In genomic region chr10:113983552-113983951, GRCh38 we compare ENCODE assay signal across 16 cellular contexts.
DNase-seq lines count a peak whose midpoint lies in the region; ATAC-seq, FAIRE-seq and TF ChIP-seq lines count a peak whose summit lies in the region.
"Had no signal": no experiment of that assay in that cellular context is flagged by ENCODE, and none has a peak within 500 bp of the region (broad histone marks: within the 10 kb centered on the region; RNA-seq: fewer than 3 reads in every experiment).

No MANE protein-coding gene starts in this region.

- FAIRE-seq in kidney (lab: Jason Lieb, UNC), result no peak

- POLR2A ChIA-PET in SK-N-SH (lab: Yijun Ruan, JAX), result no interaction called here

- H3K4me1 ChIP-seq in kidney (ENCODE audit: control insufficient read depth in 1 of 2, insufficient read depth in 1 of 2, low read depth in 1 of 2, low read length in 2 of 2) (peaks cover 8 to 12% of the 10 kb centered on the region in 2 donors), testis (no peaks in the 10 kb centered on the region), SK-N-SH (ENCODE audit: control insufficient read depth in 1 of 2, insufficient read depth in 2 of 2, low read depth in 1 of 2, low read length in 1 of 2) (no peaks in the 10 kb centered on the region; a peak in 1 of 4 replicates)

- H3K9me3 ChIP-seq in kidney (ENCODE audit: control insufficient read depth in 1 of 2, low read length in 2 of 2) (no peaks in the 10 kb centered on the region), testis (no peaks in the 10 kb centered on the region), SK-N-SH (no peaks in the 10 kb centered on the region)

- TF ChIP-seq POLR2A in testis (IDR thresholded peaks at IDR 0.05), result no peak

- H3K4me3 ChIP-seq in kidney (ENCODE audit: low read length in 2 of 2) (no peak overlapping the region), testis (no peak overlapping the region), SK-N-SH (ENCODE audit: low read depth in 2 of 2, low read length in 1 of 2) (no peak overlapping the region)
- H3K4me3 ChIP-seq: lung had no signal

- TF ChIP-seq EP300 in SK-N-SH (IDR thresholded peaks at IDR 0.05; ENCODE audit: borderline replicate concordance in 1 of 2, low read depth in 1 of 2, low read length in 1 of 2), result no peak

- TF ChIP-seq RAD21 in SK-N-SH (IDR thresholded peaks at IDR 0.05; ENCODE audit: low read length), result no peak

- no peak for DNase-seq in kidney
- DNase-seq in caudate nucleus (lab: John Stamatoyannopoulos, UW), result no peak
- no peak for DNase-seq in testis
- no peak for DNase-seq in foreskin melanocyte
- DNase-seq in SK-N-SH, result no peak
- DNase-seq: activated CD8-positive, alpha-beta memory T cell treated with anti-CD3 and anti-CD28 coated beads, Interleukin-2, amount 50 U/mL, for 48 hours; anterior cingulate cortex; CD4-positive, CD25-positive, alpha-beta regulatory T cell; effector memory CD4-positive, alpha-beta T cell; head of caudate nucleus; Kasumi-1; NCI-H2171 had no signal

- no peak overlapping the region for H2AFZ ChIP-seq in SK-N-SH (ENCODE audit: low read depth)

- no peaks in the 10 kb centered on the region for H3K27me3 ChIP-seq in testis
- 0 out of 2 replicates have a peak, but pooled peaks cover 4% of the 10 kb centered on the region for H3K27me3 ChIP-seq in SK-N-SH (ENCODE audit: insufficient read depth)

- no peaks in the 10 kb centered on the region for H3F3A ChIP-seq in SK-N-SH (replicated peaks; ENCODE audit: insufficient read depth)

- H3K79me2 ChIP-seq in SK-N-SH (ENCODE audit: insufficient read depth), result no peaks in the 10 kb centered on the region

- no peak overlapping the region for H3K9ac ChIP-seq in kidney (ENCODE audit: low read length in 2 of 2)
- no peak overlapping the region for H3K9ac ChIP-seq in SK-N-SH

- TF ChIP-seq CTCF in kidney (IDR thresholded peaks at IDR 0.05; ENCODE audit: borderline replicate concordance, extremely low read depth, insufficient read depth) (no peak), testis (IDR thresholded peaks at IDR 0.05) (no peak), SK-N-SH (IDR thresholded peaks at IDR 0.05) (no peak)

- peak; percentile 56 for ATAC-seq in GM18502 (IDR thresholded peaks at IDR 0.05; ENCODE audit: poor library complexity, unreplicated experiment)
- ATAC-seq in GM21381 (IDR thresholded peaks at IDR 0.05; ENCODE audit: unreplicated experiment), result peak; percentile 44
- ATAC-seq in HG03378 (IDR thresholded peaks at IDR 0.05; ENCODE audit: unreplicated experiment), result peak; percentile 48

- CTCF ChIA-PET in SK-N-SH (lab: Yijun Ruan, JAX), result interaction anchor here (1.0 to 1.2 kb wide), 2 partner anchors 120 to 185 kb away, joined by 3 read pairs; no protein-coding TSS in a partner anchor

- WGBS in testis, 2 donors, result 79 to 100% methylated on average over 3 of the region's 3 CpGs
- WGBS in SK-N-SH (ENCODE audit: low lambda C conversion rate), result 85% methylated on average over 2 of the region's 3 CpGs

- no peak overlapping the region for H3K4me2 ChIP-seq in SK-N-SH

- peak overlapping the region; percentile 45 to 53 for H3K27ac ChIP-seq in kidney (ENCODE audit: low read depth in 2 of 2, low read length in 2 of 2)
- no peak overlapping the region for H3K27ac ChIP-seq in caudate nucleus (ENCODE audit: low read depth, low read length)
- H3K27ac ChIP-seq in testis, result no peak overlapping the region
- no peak overlapping the region for H3K27ac ChIP-seq in SK-N-SH (ENCODE audit: low read depth in 2 of 2, low read length in 1 of 2)

- intact Hi-C loops in kidney (cut with DNase I) (no loop called here), testis (cut with DNase I; ENCODE audit: low total_unique reads) (no loop called here)

- H3K9me2 ChIP-seq in SK-N-SH, result no peaks in the 10 kb centered on the region

- H3K36me3 ChIP-seq in kidney (ENCODE audit: control insufficient read depth in 1 of 2, insufficient read depth in 2 of 2, low read length in 2 of 2), result no peaks in the 10 kb centered on the region
- H3K36me3 ChIP-seq in testis (ENCODE audit: low read depth, missing control alignments), result no peaks in the 10 kb centered on the region
- H3K36me3 ChIP-seq in SK-N-SH (replicated peaks in 1 of 2; ENCODE audit: control insufficient read depth in 1 of 2, insufficient read depth in 2 of 2, low read length in 1 of 2), result no peaks in the 10 kb centered on the region

- no peaks in the 10 kb centered on the region for H4K20me1 ChIP-seq in SK-N-SH (ENCODE audit: insufficient read depth)

TF ChIP-seq in SK-N-SH, 30 proteins besides CTCF, POLR2A, EP300 and RAD21:
- TF ChIP-seq ELF1 (IDR thresholded peaks at IDR 0.05) (no peak), GABPA (IDR thresholded peaks at IDR 0.05; ENCODE audit: low read depth) (no peak)

Comparison
In these comparisons a context has a peak if more than half of its experiments do, and no peak if none do; other contexts are left out.
1. H3K27ac ChIP-seq: peak in kidney (2 of 2); none in caudate nucleus (single experiment), testis (0 of 2) and SK-N-SH (0 of 2).
2. Peak in every context shown above with its lines, with median percentiles within 50 percentile points of each other: ATAC-seq.